25 cellular contexts compared by ENCODE assay signal in the genomic region with DNA sequence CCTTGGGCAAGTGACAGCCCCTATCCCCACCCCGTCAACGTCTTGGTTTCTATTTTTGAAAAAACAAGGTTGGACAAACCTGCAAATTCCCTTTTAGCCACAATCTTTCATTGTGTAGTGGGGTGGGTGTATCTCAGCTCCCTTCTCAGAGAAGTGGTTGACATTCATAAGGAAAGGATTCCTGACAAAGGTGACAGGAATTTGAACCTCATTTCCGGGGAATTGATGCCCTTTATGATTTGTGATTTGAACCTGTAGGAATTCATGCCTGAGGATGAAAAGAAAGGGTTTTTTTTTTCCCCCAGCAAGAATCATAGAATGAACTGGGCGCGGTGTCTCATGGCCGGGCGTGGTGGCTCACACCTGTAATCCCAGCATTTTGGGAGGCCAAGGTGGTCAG. TPM values are rescaled to one million over a fixed set of nuclear protein-coding genes. Genes with fewer than 3 reads are reported as not detected.
"Had no signal": no experiment of that assay in that cellular context is flagged by ENCODE, and none has a peak within 500 bp of the region (broad histone marks: within the 10 kb centered on the region; RNA-seq: fewer than 3 reads in every experiment).

No MANE protein-coding gene starts in this region.

- H3K4me3 ChIP-seq: K562, MG63, SJCRH30 had no signal

- FAIRE-seq: HTR-8/SVneo, K562 had no signal

- DNase-seq: Kasumi-1, MG63, NCI-H1092 treated with DMSO at 0.1 percent for 48 hours, NCI-H1436, NCI-H187, NCI-H2029, NCI-H2081 treated with DMSO at 0.1 percent for 48 hours, NCI-H2171, NCI-H226, NCI-H446, NCI-H510A, NCI-H524 treated with DMSO at 0.1 percent for 48 hours, NCI-H69, NCI-H774, PC-3, SHP77 treated with DMSO at 0.1 percent for 48 hours, SJCRH30 had no signal

- H3K9ac ChIP-seq: KMS-11 had no signal

- H3K36me3 Mint-ChIP-seq: IgD-negative memory B cell had no signal

- H3K27me3 ChIP-seq: SJCRH30 had no signal

- H3K27ac Mint-ChIP-seq: IgD-negative memory B cell had no signal

- H3K27ac ChIP-seq: KMS-11, RWPE1, SJCRH30 had no signal

- H3K9me3 ChIP-seq: MG63, SJCRH30 had no signal

- H3K4me2 ChIP-seq: KMS-11 had no signal

- ATAC-seq: K562, Panc1, PC-3, SK-N-SH treated with all-trans-retinoic acid at 6 μM for 48 hours had no signal

- H3K4me3 Mint-ChIP-seq: IgD-negative memory B cell had no signal

RNA-seq across cellular contexts. Expression of gene YPEL4, which starts 14.5 kb away (rescaled TPM):
- total RNA-seq: PC-3 had no signal
- polyA plus RNA-seq: IgD-negative memory B cell had no signal

RNA-seq across cellular contexts. Expression of gene SERPING1, which starts 37.8 kb away (rescaled TPM):
- total RNA-seq: OCI-LY7, PC-3 had no signal
